In the genomic region with DNA sequence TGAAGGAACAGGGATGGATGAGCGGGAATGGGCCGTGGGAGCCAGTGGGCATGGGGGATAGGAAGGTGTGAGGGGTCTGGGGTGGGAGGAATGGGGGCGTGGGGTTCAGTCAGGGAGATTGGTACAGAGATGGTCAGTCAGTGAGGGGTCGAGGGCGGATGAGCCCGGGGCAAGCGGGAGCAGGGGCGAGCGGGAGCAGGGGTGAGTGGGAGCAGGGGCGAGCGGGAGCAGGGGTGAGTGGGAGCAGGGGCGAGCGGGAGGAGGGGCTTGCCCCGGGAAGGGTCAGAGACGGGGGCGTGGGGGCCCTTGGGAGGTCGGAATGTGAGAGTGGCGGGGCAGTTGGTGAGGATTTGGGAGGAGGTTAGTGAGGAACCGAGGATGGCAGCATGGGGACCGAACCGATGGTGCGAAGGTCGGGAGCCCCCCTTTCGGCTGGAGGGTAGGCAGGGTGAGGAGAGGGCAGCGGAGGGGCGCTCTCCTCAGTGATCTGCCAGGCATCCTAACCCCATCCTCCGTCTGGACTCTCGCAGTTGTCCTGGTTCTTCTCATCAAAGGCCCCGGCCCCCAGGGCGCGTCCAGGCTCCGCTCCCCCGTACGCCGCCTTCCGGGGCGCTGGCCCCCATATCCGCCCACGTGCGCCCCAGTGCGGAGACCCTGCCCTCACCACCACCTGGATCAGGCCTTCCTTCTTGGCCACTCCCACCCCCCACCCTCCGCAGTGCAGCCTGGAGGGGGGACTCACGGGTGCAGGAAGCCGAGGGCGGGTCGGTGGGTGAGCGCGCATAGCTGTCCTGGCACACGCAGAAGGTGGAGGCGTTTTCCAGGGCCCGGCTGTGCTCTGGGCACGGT, we compare ENCODE assay signal across 2 cellular contexts.
TF ChIP-seq lines count a peak whose summit lies in the region.

No MANE protein-coding gene starts in this region.

TF ChIP-seq in SK-N-SH, 30 proteins besides CTCF, POLR2A, EP300 and RAD21 (continued from another document):
- TF ChIP-seq ZBTB33 (IDR thresholded peaks at IDR 0.05; ENCODE audit: borderline replicate concordance, low read depth) = no peak
- no peak for TF ChIP-seq GATA2 (CRISPR knock-in tag; IDR thresholded peaks at IDR 0.05)
- no peak for TF ChIP-seq NRF1 (IDR thresholded peaks at IDR 0.05; ENCODE audit: low read depth, low read length)
- no peak for TF ChIP-seq SMC3 (IDR thresholded peaks at IDR 0.05; ENCODE audit: low read depth, low read length)
- TF ChIP-seq RXRA (IDR thresholded peaks at IDR 0.05; ENCODE audit: borderline replicate concordance, low read depth) = no peak
- no peak for TF ChIP-seq RFX5 (IDR thresholded peaks at IDR 0.05; ENCODE audit: low read length)
- no peak for TF ChIP-seq PBX3 (IDR thresholded peaks at IDR 0.05)
- no peak for TF ChIP-seq REST (IDR thresholded peaks at IDR 0.05; ENCODE audit: low read depth, low read length)
- TF ChIP-seq, protein P1, sequence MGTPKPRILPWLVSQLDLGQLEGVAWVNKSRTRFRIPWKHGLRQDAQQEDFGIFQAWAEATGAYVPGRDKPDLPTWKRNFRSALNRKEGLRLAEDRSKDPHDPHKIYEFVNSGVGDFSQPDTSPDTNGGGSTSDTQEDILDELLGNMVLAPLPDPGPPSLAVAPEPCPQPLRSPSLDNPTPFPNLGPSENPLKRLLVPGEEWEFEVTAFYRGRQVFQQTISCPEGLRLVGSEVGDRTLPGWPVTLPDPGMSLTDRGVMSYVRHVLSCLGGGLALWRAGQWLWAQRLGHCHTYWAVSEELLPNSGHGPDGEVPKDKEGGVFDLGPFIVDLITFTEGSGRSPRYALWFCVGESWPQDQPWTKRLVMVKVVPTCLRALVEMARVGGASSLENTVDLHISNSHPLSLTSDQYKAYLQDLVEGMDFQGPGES (IDR thresholded peaks at IDR 0.05; ENCODE audit: low read depth, low read length) = no peak
- no peak for TF ChIP-seq ELF1 (IDR thresholded peaks at IDR 0.05)
- no peak for TF ChIP-seq YY1 (IDR thresholded peaks at IDR 0.05; ENCODE audit: low read depth)
- no peak for TF ChIP-seq MXI1 (IDR thresholded peaks at IDR 0.05; ENCODE audit: low read depth, low read length)

TF ChIP-seq in SK-N-SH treated with all-trans-retinoic acid at 6 μM for 48 hours, 23 proteins besides CTCF, POLR2A, EP300 and RAD21 (continued from another document):
- TF ChIP-seq POU6F1 (CRISPR knock-in tag; IDR thresholded peaks at IDR 0.05; ENCODE audit: borderline replicate concordance, low read depth) = no peak
- TF ChIP-seq CSRNP3 (CRISPR knock-in tag; IDR thresholded peaks at IDR 0.05) = no peak
- TF ChIP-seq PPARA (CRISPR knock-in tag; IDR thresholded peaks at IDR 0.05; ENCODE audit: borderline replicate concordance) = no peak
- TF ChIP-seq ZFP30 (CRISPR knock-in tag; IDR thresholded peaks at IDR 0.05) = no peak
- no peak for TF ChIP-seq ZNF70 (CRISPR knock-in tag; IDR thresholded peaks at IDR 0.05)
- TF ChIP-seq TSHZ2 (CRISPR knock-in tag; IDR thresholded peaks at IDR 0.05) = no peak
- TF ChIP-seq ARNTL (CRISPR knock-in tag; IDR thresholded peaks at IDR 0.05; ENCODE audit: borderline replicate concordance, low read depth) = no peak
- no peak for TF ChIP-seq GLIS3 (CRISPR knock-in tag; IDR thresholded peaks at IDR 0.05)
- TF ChIP-seq BACH2 (CRISPR knock-in tag; IDR thresholded peaks at IDR 0.05; ENCODE audit: borderline replicate concordance) = no peak
- TF ChIP-seq ZNF8 (CRISPR knock-in tag; IDR thresholded peaks at IDR 0.05) = no peak
- no peak for TF ChIP-seq CSDC2 (CRISPR knock-in tag; IDR thresholded peaks at IDR 0.05)
